ENCODE assay signal across 8 cellular contexts in genomic region chr7:132049462-132050304, GRCh38.
DNase-seq lines count a peak whose midpoint lies in the region; ATAC-seq and TF ChIP-seq lines count a peak whose summit lies in the region.

No MANE protein-coding gene starts in this region.

- ATAC-seq in RWPE2 (ENCODE audit: low read depth) (no peak), HG03520 (IDR thresholded peaks at IDR 0.05; ENCODE audit: unreplicated experiment) (no peak)

- H3K4me1 ChIP-seq in RWPE2 (ENCODE audit: insufficient read depth, poor library complexity, severe bottlenecking): no peaks in the 10 kb centered on the region

- no peaks in the 10 kb centered on the region for H3K9me3 ChIP-seq in RWPE2 (ENCODE audit: severe bottlenecking)

- peak; percentile 73 for TF ChIP-seq CTCF in GM12873 (IDR thresholded peaks at IDR 0.05; ENCODE audit: insufficient read depth, low read depth, low read length, missing control alignments)
- TF ChIP-seq CTCF in RWPE2 (IDR thresholded peaks at IDR 0.05; ENCODE audit: poor library complexity, severe bottlenecking): peak; percentile 71
- TF ChIP-seq CTCF in fibroblast of pulmonary artery (IDR thresholded peaks at IDR 0.05; ENCODE audit: low read length, missing control alignments): peak; percentile 84

- H3K27me3 ChIP-seq in RWPE2 (ENCODE audit: insufficient read depth, poor library complexity, severe bottlenecking): no peaks in the 10 kb centered on the region

- H3K4me3 ChIP-seq in RWPE2 (ENCODE audit: severe bottlenecking) (no peak overlapping the region), fibroblast of pulmonary artery (replicated peaks; ENCODE audit: low read depth, low read length) (no peak overlapping the region)

- no peak overlapping the region for H3K27ac ChIP-seq in RWPE2 (ENCODE audit: poor library complexity, severe bottlenecking)

- in situ Hi-C loops in ACHN (cut with HindIII; ENCODE audit: low pct_ligation_motif_present, low pct_unique_long_range_greater_than_20kb, low sequenced_read_pairs): no loop called here

- DNase-seq in ACHN: peak; percentile 56
- no peak for DNase-seq in RWPE2 (ENCODE audit: low spot score)
- peak; percentile 41 for DNase-seq in fibroblast of pulmonary artery (ENCODE audit: low read depth)
- peak; percentile 11 for DNase-seq in stimulated activated CD4-positive, alpha-beta T cell treated with anti-CD3 and anti-CD28 coated beads, Interleukin-4, amount 100 ng/mL, for 24 hours
- DNase-seq in amniotic stem cell (lab: John Stamatoyannopoulos, UW): no peak
- no peak for DNase-seq in NOMO-1 (lab: John Stamatoyannopoulos, UW; ENCODE audit: unreplicated experiment in 2 of 2)

- no peaks in the 10 kb centered on the region for H3K36me3 ChIP-seq in RWPE2 (ENCODE audit: low read depth)

Comparison
In these comparisons a context has a peak if more than half of its experiments do, and no peak if none do; other contexts are left out.
1. DNase-seq: peak in ACHN (single experiment), fibroblast of pulmonary artery (single experiment) and stimulated activated CD4-positive, alpha-beta T cell treated with anti-CD3 and anti-CD28 coated beads, Interleukin-4, amount 100 ng/mL, for 24 hours (single experiment); none in RWPE2 (single experiment), amniotic stem cell (single experiment) and NOMO-1 (0 of 2).
2. Peak in every context shown above with its lines, with median percentiles within 50 percentile points of each other: CTCF ChIP-seq.